8 cellular contexts compared by ENCODE assay signal in genomic region chr3:49007771-49008528, GRCh38. TPM values are rescaled to one million over a fixed set of nuclear protein-coding genes. Genes with fewer than 3 reads are reported as not detected.
DNase-seq lines count a peak whose midpoint lies in the region; ATAC-seq and TF ChIP-seq lines count a peak whose summit lies in the region.

No MANE protein-coding gene starts in this region.

- H3K27ac Mint-ChIP-seq in neural progenitor cell = peak overlapping the region; percentile 100

- no peaks in the 10 kb centered on the region for H3K36me3 ChIP-seq in neural progenitor cell
- peaks cover 0 to 17% (median 16%) of the 10 kb centered on the region in 5 donors for H3K36me3 ChIP-seq in subcutaneous abdominal adipose tissue (ENCODE audit: control insufficient read depth in 5 of 5, insufficient read depth in 5 of 5, low read length in 5 of 5)

- DNase-seq in COR-L47 (lab: John Stamatoyannopoulos, UW) = peak; percentile 60
- DNase-seq in HUDEP-2 (lab: John Stamatoyannopoulos, UW; ENCODE audit: unreplicated experiment in 76 of 76) = peak in 74 of 76 experiments; percentile 51 to 98 (median 92)
- DNase-seq in SIG-M5 (lab: John Stamatoyannopoulos, UW) = peak; percentile 45
- DNase-seq in activated gamma-delta T cell treated with Interleukin-2 at 50 U/mL for 16 hours = peak; percentile 78
- peak; percentile 90 to 97 for DNase-seq in foreskin fibroblast
- peak; percentile 96 for DNase-seq in neural progenitor cell (ENCODE audit: low spot score)

- ATAC-seq in GM21381 (IDR thresholded peaks at IDR 0.05; ENCODE audit: unreplicated experiment) = peak; percentile 36

- peaks cover 13% of the 10 kb centered on the region for H3K4me1 ChIP-seq in neural progenitor cell
- H3K4me1 ChIP-seq in subcutaneous abdominal adipose tissue (ENCODE audit: control insufficient read depth in 5 of 5, insufficient read depth in 5 of 5, low read length in 5 of 5) = peaks cover 0 to 26% (median 23%) of the 10 kb centered on the region in 5 donors

- H3K4me3 Mint-ChIP-seq in neural progenitor cell = peak overlapping the region; percentile 100

- H3K27me3 ChIP-seq in neural progenitor cell (no peaks in the 10 kb centered on the region), subcutaneous abdominal adipose tissue (ENCODE audit: control insufficient read depth in 5 of 5, insufficient read depth in 4 of 5, low read length in 5 of 5) (no peaks in the 10 kb centered on the region)

- H3K9me3 Mint-ChIP-seq in neural progenitor cell = peaks cover 3% of the 10 kb centered on the region

- H3K9ac ChIP-seq in neural progenitor cell (peak overlapping the region; percentile 93), subcutaneous abdominal adipose tissue (ENCODE audit: low read length in 5 of 5) (peak overlapping the region in 4 of 5 donors; percentile 71 to 87 (median 78))

- peaks cover 13% of the 10 kb centered on the region for H3K36me3 Mint-ChIP-seq in neural progenitor cell

- H3K27me3 Mint-ChIP-seq in neural progenitor cell (ENCODE audit: insufficient read depth, low read depth) = peaks cover 9% of the 10 kb centered on the region

- H3K4me3 ChIP-seq in foreskin fibroblast (ENCODE audit: low read depth in 1 of 2, low read length in 2 of 2) (peak overlapping the region; percentile 62 to 85), neural progenitor cell (peak overlapping the region; percentile 88), subcutaneous abdominal adipose tissue (ENCODE audit: low read depth in 1 of 5, low read length in 5 of 5) (peak overlapping the region; percentile 61 to 92 (median 83))

- peak overlapping the region; percentile 95 for H2AFZ ChIP-seq in neural progenitor cell (replicated peaks)

- H3K4me1 Mint-ChIP-seq in neural progenitor cell = peaks cover 19% of the 10 kb centered on the region

- peaks cover 14% of the 10 kb centered on the region for H3F3A ChIP-seq in neural progenitor cell (ENCODE audit: low read depth)

- H3K27ac ChIP-seq in neural progenitor cell (peak overlapping the region; percentile 92), subcutaneous abdominal adipose tissue (ENCODE audit: low read depth, low read length) (peak overlapping the region; percentile 90)

- peaks cover 58% of the 10 kb centered on the region for H3K79me2 ChIP-seq in neural progenitor cell (ENCODE audit: low read depth)

- TF ChIP-seq CTCF in foreskin fibroblast (IDR thresholded peaks at IDR 0.05; ENCODE audit: low read depth, low read length) (peak; percentile 1), neural progenitor cell (IDR thresholded peaks at IDR 0.05) (no peak)

- H3K9me3 ChIP-seq in neural progenitor cell (ENCODE audit: low read depth) (no peaks in the 10 kb centered on the region), subcutaneous abdominal adipose tissue (ENCODE audit: control insufficient read depth in 5 of 5, low read length in 5 of 5) (no peaks in the 10 kb centered on the region)

- peak overlapping the region; percentile 96 for H3K4me2 ChIP-seq in neural progenitor cell

- H4K20me1 ChIP-seq in neural progenitor cell (ENCODE audit: low read depth) = peaks cover 51% of the 10 kb centered on the region

RNA-seq across cellular contexts. Expression of gene WDR6, which starts 0.8 kb away (rescaled TPM):
- total RNA-seq in neural progenitor cell (ENCODE audit: low replicate concordance) = 131 and 215 TPM in 2 replicates

RNA-seq across cellular contexts. Expression of gene DALRD3, which starts 10.4 kb away (rescaled TPM):
- total RNA-seq in neural progenitor cell (ENCODE audit: low replicate concordance) = 32.9 and 57.4 TPM in 2 replicates

RNA-seq across cellular contexts. Expression of gene NDUFAF3, which starts 14.0 kb away (rescaled TPM):
- 26.2 and 36.8 TPM in 2 replicates for total RNA-seq in neural progenitor cell (ENCODE audit: low replicate concordance)

RNA-seq across cellular contexts. Expression of gene P4HTM, which starts 17.9 kb away (rescaled TPM):
- total RNA-seq in neural progenitor cell (ENCODE audit: low replicate concordance) = 15.3 and 34.6 TPM in 2 replicates

RNA-seq across cellular contexts. Expression of gene IMPDH2, which starts 21.2 kb away (rescaled TPM):
- total RNA-seq in neural progenitor cell (ENCODE audit: low replicate concordance) = 271 and 313 TPM in 2 replicates

Comparison
In these comparisons a context has a peak if more than half of its experiments do, and no peak if none do; other contexts are left out.
1. Peak in every context shown above with its lines: DNase-seq, ATAC-seq, H3K4me3 ChIP-seq and H3K27ac ChIP-seq.
2. DNase-seq: peak in every context shown above with its lines; median percentile 96 in neural progenitor cell; 94 in foreskin fibroblast; 92 in HUDEP-2; 78 in activated gamma-delta T cell treated with Interleukin-2 at 50 U/mL for 16 hours; 60 in COR-L47; 45 in SIG-M5.